Comparison of ENCODE assay signal across 18 cellular contexts in genomic region chr22:22088658-22089458, GRCh38.
DNase-seq lines count a peak whose midpoint lies in the region; ATAC-seq, FAIRE-seq and TF ChIP-seq lines count a peak whose summit lies in the region.
"Had no signal": no experiment of that assay in that cellular context is flagged by ENCODE, and none has a peak within 500 bp of the region (broad histone marks: within the 10 kb centered on the region; RNA-seq: fewer than 3 reads in every experiment).

No MANE protein-coding gene starts in this region.

- H3K36me3 Mint-ChIP-seq in CD4-positive, alpha-beta memory T cell, result no peaks in the 10 kb centered on the region
- H3K36me3 Mint-ChIP-seq: CD14-positive monocyte; CD8-positive, alpha-beta T cell had no signal

- no peak overlapping the region for H2BK12ac ChIP-seq in trophoblast cell (ENCODE audit: low read length)

- H3K79me1 ChIP-seq in IMR-90 (ENCODE audit: low read depth in 1 of 2, low read length in 2 of 2), result no peaks in the 10 kb centered on the region
- H3K79me1 ChIP-seq in trophoblast cell (ENCODE audit: low read length), result no peaks in the 10 kb centered on the region

- POLR2A ChIA-PET in IMR-90 (lab: Charles Lee; ENCODE audit: unreplicated experiment) (no interaction called here), HepG2 (lab: Yijun Ruan, JAX) (interaction anchor here (1.0 to 1.4 kb wide), 3 partner anchors 11 to 107 kb away, joined by 3 read pairs; no protein-coding TSS in a partner anchor)
- POLR2A ChIA-PET in CD4-positive, alpha-beta memory T cell (lab: Charles Lee; ENCODE audit: partially characterized antibody), result no interaction called here

- 100% methylated on average over 1 of the region's 9 CpGs; no CpG with 5 or more reads in 1 of the 2 experiments for WGBS in IMR-90 (ENCODE audit: extremely low coverage in 2 of 2, insufficient read length in 1 of 2), 2 experiments
- 9% methylated on average over 5 of the region's 9 CpGs for WGBS in HepG2 (ENCODE audit: low lambda C conversion rate)
- WGBS in trophoblast cell (ENCODE audit: extremely low coverage, insufficient coverage, insufficient read length), result no CpG with 5 or more reads among the region's 9 CpGs

- intact Hi-C loops in IMR-90 (cut with micrococcal nuclease), result no loop called here
- intact Hi-C loops in HepG2 (cut with micrococcal nuclease; ENCODE audit: unreplicated experiment), result no loop called here
- intact Hi-C loops in CD4-positive, alpha-beta memory T cell (cut with micrococcal nuclease), result no loop called here

- H3K4me3 Mint-ChIP-seq in CD4-positive, alpha-beta memory T cell, result no peak overlapping the region
- H3K4me3 Mint-ChIP-seq: CD14-positive monocyte; CD8-positive, alpha-beta T cell; H9 had no signal

- H3K18ac ChIP-seq in IMR-90 (ENCODE audit: low read depth, low read length), result no peak overlapping the region
- no peak overlapping the region for H3K18ac ChIP-seq in trophoblast cell (ENCODE audit: low read length)

- peak overlapping the region; percentile 26 for H2BK120ac ChIP-seq in IMR-90 (ENCODE audit: low read depth, low read length)
- no peak overlapping the region for H2BK120ac ChIP-seq in trophoblast cell (ENCODE audit: insufficient read depth, low read length, poor library complexity)

- ATAC-seq in IMR-90 (ENCODE audit: low read depth) (no peak), HepG2 (peak; percentile 60), GM21717 (IDR thresholded peaks at IDR 0.05; ENCODE audit: unreplicated experiment) (no peak), GM18867 (IDR thresholded peaks at IDR 0.05; ENCODE audit: unreplicated experiment) (no peak)
- ATAC-seq: CD8-positive, alpha-beta T cell had no signal

- no peaks in the 10 kb centered on the region for H3F3A ChIP-seq in DOHH2 (ENCODE audit: control insufficient read depth, insufficient read depth)

- H3K4me1 ChIP-seq in DOHH2 (ENCODE audit: control insufficient read depth, low read length) (peaks cover 46% of the 10 kb centered on the region), IMR-90 (ENCODE audit: control insufficient read depth, insufficient read depth, low read length) (peaks cover 18% of the 10 kb centered on the region), HepG2 (ENCODE audit: insufficient read depth, low read length) (peaks cover 50% of the 10 kb centered on the region), trophoblast cell (ENCODE audit: control insufficient read depth in 1 of 2, insufficient read depth in 2 of 2, low read length in 2 of 2) (no peaks in the 10 kb centered on the region)
- no peaks in the 10 kb centered on the region for H3K4me1 ChIP-seq in CD4-positive, alpha-beta memory T cell (ENCODE audit: insufficient read depth, low read length)
- H3K4me1 ChIP-seq: BLaER1 had no signal

- H3K56ac ChIP-seq in IMR-90 (ENCODE audit: extremely low read depth, insufficient read depth, low read length), result no peak overlapping the region

- 0 out of 3 replicates have a peak overlapping the region, but pooled peaks have one; percentile 6 for H2BK15ac ChIP-seq in IMR-90 (ENCODE audit: low read depth, low read length)

- H4K91ac ChIP-seq in IMR-90 (ENCODE audit: insufficient read depth, low read depth, low read length), result peak overlapping the region; percentile 0; the same call in 1 of the 2 replicates
- no peak overlapping the region for H4K91ac ChIP-seq in trophoblast cell (ENCODE audit: low read depth, low read length)

- TF ChIP-seq RAD21 in IMR-90 (IDR thresholded peaks at IDR 0.05; ENCODE audit: low read length) (no peak), HepG2 (CRISPR knock-in tag; IDR thresholded peaks at IDR 0.05) (no peak)

- H4K20me1 ChIP-seq in DOHH2 (ENCODE audit: control insufficient read depth, insufficient read depth, low read depth, low read length) (no peaks in the 10 kb centered on the region), IMR-90 (ENCODE audit: insufficient read depth, low read length) (no peaks in the 10 kb centered on the region), HepG2 (ENCODE audit: insufficient read depth, low read length) (no peaks in the 10 kb centered on the region)
- H4K20me1 ChIP-seq: BLaER1 had no signal

- H2BK20ac ChIP-seq in IMR-90 (ENCODE audit: low read depth, low read length), result no peak overlapping the region

- H4K12ac ChIP-seq in trophoblast cell (ENCODE audit: low read depth, low read length), result no peak overlapping the region

- no peaks in the 10 kb centered on the region for H3K9me2 ChIP-seq in DOHH2 (replicated peaks; ENCODE audit: control insufficient read depth, low read length)

- H3K27ac Mint-ChIP-seq in CD4-positive, alpha-beta memory T cell, result no peak overlapping the region
- H3K27ac Mint-ChIP-seq: CD8-positive, alpha-beta T cell; H9 had no signal

- CTCF ChIA-PET in IMR-90 (lab: Yijun Ruan, JAX) (interaction anchor here (1.6 kb wide), 1 partner anchor 25 kb away, joined by 3 read pairs; no protein-coding TSS in a partner anchor), HepG2 (lab: Yijun Ruan, JAX; ENCODE audit: low intra/inter-chr PET ratio, low total read pairs) (no interaction called here)
- CTCF ChIA-PET in CD4-positive, alpha-beta memory T cell (lab: Charles Lee; ENCODE audit: partially characterized antibody), result no interaction called here

- no peaks in the 10 kb centered on the region for H3K4me1 Mint-ChIP-seq in CD4-positive, alpha-beta memory T cell
- H3K4me1 Mint-ChIP-seq: H9 had no signal

- H3K79me2 ChIP-seq in DOHH2 (ENCODE audit: control insufficient read depth, low read length) (no peaks in the 10 kb centered on the region), HepG2 (ENCODE audit: insufficient read depth, low read length) (no peaks in the 10 kb centered on the region), trophoblast cell (ENCODE audit: control insufficient read depth, insufficient read depth, low read length, poor library complexity) (no peaks in the 10 kb centered on the region)

- in situ Hi-C loops in IMR-90 (cut with MboI; ENCODE audit: low sequenced_read_pairs) (no loop called here), HepG2 (cut with HindIII; ENCODE audit: extremely low pct_ligation_motif_present, low pct_unique_long_range_greater_than_20kb) (no loop called here)

- H3K4me2 ChIP-seq in DOHH2 (ENCODE audit: low read length), result peak overlapping the region; percentile 68; the same call in 1 of the 2 replicates
- H3K4me2 ChIP-seq in IMR-90 (ENCODE audit: low read depth, low read length), result no peak overlapping the region
- H3K4me2 ChIP-seq in HepG2 (ENCODE audit: low read depth, low read length), result peak overlapping the region; percentile 52
- no peak overlapping the region for H3K4me2 ChIP-seq in trophoblast cell (ENCODE audit: low read length)
- H3K4me2 ChIP-seq: BLaER1 had no signal

- FAIRE-seq in HepG2 (lab: Jason Lieb, UNC), result no peak
- FAIRE-seq: G401.6, GM12891 had no signal

- H3K9ac ChIP-seq in IMR-90 (ENCODE audit: low read depth, low read length) (no peak overlapping the region), HepG2 (ENCODE audit: insufficient read depth, low read depth, low read length) (no peak overlapping the region; the same call in 1 of the 2 replicates), trophoblast cell (ENCODE audit: low read length) (peak overlapping the region; percentile 35)
- H3K9ac ChIP-seq: BLaER1 had no signal

- H3K27me3 Mint-ChIP-seq in CD4-positive, alpha-beta memory T cell, result peaks cover 22 to 32% of the 10 kb centered on the region in 2 donors

- no peak overlapping the region for H3K23ac ChIP-seq in IMR-90 (ENCODE audit: low read depth, low read length)
- H3K23ac ChIP-seq in trophoblast cell (ENCODE audit: low read length), result no peak overlapping the region

- no peaks in the 10 kb centered on the region for H3K27me3 ChIP-seq in DOHH2 (ENCODE audit: control insufficient read depth, low read length)
- H3K27me3 ChIP-seq in IMR-90 (ENCODE audit: control insufficient read depth, insufficient read depth, low read length), result peaks cover 10% of the 10 kb centered on the region
- H3K27me3 ChIP-seq in HepG2 (ENCODE audit: control insufficient read depth in 1 of 2, insufficient read depth in 2 of 2, low read length in 2 of 2), result peaks cover 0 to 9% of the 10 kb centered on the region in 2 experiments; a peak in 1 of 5 replicates
- H3K27me3 ChIP-seq in trophoblast cell (ENCODE audit: insufficient read depth, low read length), result no peaks in the 10 kb centered on the region
- H3K27me3 ChIP-seq in CD4-positive, alpha-beta memory T cell (ENCODE audit: insufficient read depth, low read length), result peaks cover 5% of the 10 kb centered on the region
- H3K27me3 ChIP-seq: BLaER1 had no signal

- H3K9me3 ChIP-seq in DOHH2 (ENCODE audit: control insufficient read depth, insufficient read depth, low read length) (no peaks in the 10 kb centered on the region), IMR-90 (ENCODE audit: control insufficient read depth, insufficient read depth, low read length) (no peaks in the 10 kb centered on the region), HepG2 (ENCODE audit: low read length) (no peaks in the 10 kb centered on the region), trophoblast cell (ENCODE audit: insufficient read depth, low read depth, low read length) (no peaks in the 10 kb centered on the region)
- no peaks in the 10 kb centered on the region for H3K9me3 ChIP-seq in CD4-positive, alpha-beta memory T cell (ENCODE audit: control insufficient read depth in 1 of 2, low read length in 2 of 2)
- H3K9me3 ChIP-seq: BLaER1 had no signal

- no peak overlapping the region for H3K14ac ChIP-seq in IMR-90 (replicated peaks; ENCODE audit: low read depth, low read length)
- no peak overlapping the region for H3K14ac ChIP-seq in trophoblast cell (ENCODE audit: low read length)

- BruUV-seq in IMR-90 (replicated peaks; lab: Mats Ljungman, UMichigan), result no TSS peak
- no TSS peak for BruUV-seq in HepG2 (replicated peaks; lab: Mats Ljungman, UMichigan)

- H3K4me3 ChIP-seq in DOHH2 (ENCODE audit: low read length) (no peak overlapping the region), IMR-90 (ENCODE audit: insufficient read depth, low read depth, low read length) (no peak overlapping the region), HepG2 (replicated peaks in 1 of 3; ENCODE audit: insufficient read depth in 1 of 3, low read depth in 2 of 3, low read length in 3 of 3) (peak overlapping the region in 1 of 3 experiments; percentile 27; a peak in 2 of 6 replicates), trophoblast cell (ENCODE audit: low read depth, low read length) (no peak overlapping the region)
- no peak overlapping the region for H3K4me3 ChIP-seq in CD4-positive, alpha-beta memory T cell (ENCODE audit: low read length in 2 of 2)
- H3K4me3 ChIP-seq: BLaER1 had no signal

- H2BK5ac ChIP-seq in IMR-90 (ENCODE audit: low read depth, low read length, poor library complexity, severe bottlenecking) (no peak overlapping the region), trophoblast cell (ENCODE audit: low read depth, low read length, poor library complexity) (no peak overlapping the region)

- H3K9me3 Mint-ChIP-seq in CD4-positive, alpha-beta memory T cell, result no peaks in the 10 kb centered on the region
- H3K9me3 Mint-ChIP-seq: CD14-positive monocyte; CD8-positive, alpha-beta T cell; H9 had no signal

- H3K4ac ChIP-seq in IMR-90 (ENCODE audit: low read depth, low read length) (peak overlapping the region; percentile 28; the same call in 1 of the 2 replicates), trophoblast cell (ENCODE audit: low read depth, low read length) (no peak overlapping the region)

- H2AK9ac ChIP-seq in IMR-90 (replicated peaks; ENCODE audit: low read depth, low read length, poor library complexity), result peak overlapping the region; percentile 26

- H2AFZ ChIP-seq in IMR-90 (replicated peaks; ENCODE audit: low read length, poor library complexity), result no peak overlapping the region
- H2AFZ ChIP-seq in HepG2 (ENCODE audit: low read length), result no peak overlapping the region
- no peak overlapping the region for H2AFZ ChIP-seq in trophoblast cell (ENCODE audit: insufficient read depth, low read length, poor library complexity)

- H4K8ac ChIP-seq in IMR-90 (ENCODE audit: low read depth in 2 of 2, low read length in 2 of 2), result no peak overlapping the region; a peak in 1 of 4 replicates
- H4K8ac ChIP-seq in trophoblast cell (ENCODE audit: low read depth, low read length), result no peak overlapping the region

- TF ChIP-seq EP300 in HepG2 (IDR thresholded peaks at IDR 0.05; ENCODE audit: low read depth in 2 of 2, low read length in 2 of 2) (no peak), HepG2 (CRISPR knock-in tag; IDR thresholded peaks at IDR 0.05; ENCODE audit: borderline replicate concordance) (no peak)

- H3K9me1 ChIP-seq in IMR-90 (ENCODE audit: insufficient read depth, low read length), result peaks cover 15% of the 10 kb centered on the region; the same call in 1 of the 2 replicates

- H2AK5ac ChIP-seq in IMR-90 (ENCODE audit: low read depth, low read length), result no peak overlapping the region; the same call in 1 of the 2 replicates
- no peak overlapping the region for H2AK5ac ChIP-seq in trophoblast cell (ENCODE audit: low read length)

- no peak for DNase-seq in IMR-90
- DNase-seq in HepG2 (ENCODE audit: low spot score), result no peak
- DNase-seq in trophoblast cell, result no peak
- no peak for DNase-seq in CD4-positive, alpha-beta memory T cell
- DNase-seq: 8988T; CD8-positive, alpha-beta T cell; DMS79 treated with DMSO at 0.1 percent for 48 hours; EL; GOT3; H9; KBM-7 had no signal

- H4K5ac ChIP-seq in IMR-90 (ENCODE audit: low read depth, low read length), result no peak overlapping the region

- H3K27ac ChIP-seq in DOHH2 (ENCODE audit: low read depth, low read length), result no peak overlapping the region
- H3K27ac ChIP-seq in IMR-90 (ENCODE audit: insufficient read depth, low read length), result no peak overlapping the region
- peak overlapping the region; percentile 70 for H3K27ac ChIP-seq in HepG2 (ENCODE audit: extremely low read length, insufficient read depth, low read length)
- H3K27ac ChIP-seq in trophoblast cell (ENCODE audit: low read depth, low read length), result no peak overlapping the region
- H3K27ac ChIP-seq in CD4-positive, alpha-beta memory T cell (ENCODE audit: low read depth, low read length), result no peak overlapping the region
- H3K27ac ChIP-seq: BLaER1 had no signal

- H3K36me3 ChIP-seq in DOHH2 (ENCODE audit: control insufficient read depth, low read length) (no peaks in the 10 kb centered on the region), IMR-90 (ENCODE audit: control insufficient read depth, insufficient read depth, low read length) (no peaks in the 10 kb centered on the region), HepG2 (replicated peaks in 1 of 2; ENCODE audit: control insufficient read depth in 1 of 2, insufficient read depth in 2 of 2, low read length in 2 of 2) (no peaks in the 10 kb centered on the region), trophoblast cell (ENCODE audit: control insufficient read depth in 1 of 2, insufficient read depth in 2 of 2, low read length in 2 of 2) (no peaks in the 10 kb centered on the region)
- H3K36me3 ChIP-seq in CD4-positive, alpha-beta memory T cell (ENCODE audit: insufficient read depth, low read length), result no peaks in the 10 kb centered on the region
- H3K36me3 ChIP-seq: BLaER1 had no signal

- TF ChIP-seq CTCF in DOHH2 (IDR thresholded peaks at IDR 0.05; ENCODE audit: low read depth, low read length, poor library complexity, severe bottlenecking), result no peak
- no peak for TF ChIP-seq CTCF in IMR-90 (conservative IDR thresholded peaks at IDR 0.05; ENCODE audit: low read depth, low read length)
- no peak for TF ChIP-seq CTCF in HepG2 (CRISPR knock-in tag; IDR thresholded peaks at IDR 0.05)

- dilution Hi-C loops in IMR-90 (cut with HindIII; ENCODE audit: low sequenced_read_pairs, unreplicated experiment), result no loop called here

- TF ChIP-seq POLR2A in IMR-90 (IDR thresholded peaks at IDR 0.05; ENCODE audit: low read depth, low read length) (no peak), HepG2 (IDR thresholded peaks at IDR 0.05; ENCODE audit: insufficient read depth in 1 of 2, low read depth in 2 of 2, low read length in 2 of 2) (no peak)

Comparison
In these comparisons a context has a peak if more than half of its experiments do, and no peak if none do; other contexts are left out.
1. H3K4me2 ChIP-seq: peak in DOHH2 (single experiment) and HepG2 (single experiment); none in IMR-90 (single experiment) and trophoblast cell (single experiment).